Comparison of ENCODE assay signal across 9 cellular contexts in the genomic region with DNA sequence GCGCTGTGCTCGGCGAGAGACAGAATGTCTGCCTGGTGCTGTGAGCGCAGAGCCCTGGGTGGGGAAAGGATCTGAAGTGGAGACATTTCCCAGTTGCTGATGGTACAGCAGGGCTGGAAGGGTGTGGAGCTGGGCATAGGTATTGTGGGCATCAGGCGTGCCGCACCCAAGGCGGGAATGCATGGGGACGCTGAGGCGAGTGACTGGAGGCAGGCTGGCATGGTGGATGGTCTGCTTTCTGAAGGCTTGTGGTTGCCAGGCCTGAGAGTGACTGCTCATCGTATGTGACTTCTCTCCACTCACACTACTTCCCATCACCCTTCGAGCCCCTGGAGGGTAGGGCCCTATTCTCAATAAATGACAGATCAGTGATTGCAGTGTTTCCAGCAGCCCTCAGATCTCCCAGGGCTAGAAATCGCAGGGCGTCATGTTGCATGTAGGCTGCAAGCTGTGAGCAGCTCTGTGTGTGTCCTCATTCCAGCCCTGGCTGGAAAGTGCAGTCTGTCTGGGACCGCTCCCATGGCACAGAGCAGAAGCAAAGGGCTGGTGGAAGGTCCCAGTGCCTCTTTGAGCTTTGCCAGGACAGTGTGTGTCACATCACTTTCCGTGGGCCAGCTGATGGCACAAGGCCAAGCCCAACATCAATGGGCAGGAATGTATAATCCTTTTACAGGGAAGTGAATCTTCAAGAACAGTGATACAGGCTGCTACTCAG.
A peak's percentile ranks its signal among the peaks of the same experiment; 100 is the strongest.
DNase-seq lines count a peak whose midpoint lies in the region; ATAC-seq and TF ChIP-seq lines count a peak whose summit lies in the region.
"Had no signal": no experiment of that assay in that cellular context is flagged by ENCODE, and none has a peak within 500 bp of the region (broad histone marks: within the 10 kb centered on the region; RNA-seq: fewer than 3 reads in every experiment).

No MANE protein-coding gene starts in this region.

- intact Hi-C loops in body of pancreas (cut with DNase I) (no loop called here), left colon (cut with DNase I, micrococcal nuclease) (no loop called here)

- H3K36me3 ChIP-seq in body of pancreas (replicated peaks in 1 of 2; ENCODE audit: insufficient read depth in 1 of 2, low read depth in 2 of 2): no peaks in the 10 kb centered on the region
- peaks cover 18% of the 10 kb centered on the region for H3K36me3 ChIP-seq in thymus (ENCODE audit: control insufficient read depth, insufficient read depth)

- H3K27ac ChIP-seq in body of pancreas: no peak overlapping the region
- peak overlapping the region; percentile 20 for H3K27ac ChIP-seq in thymus (ENCODE audit: low read depth)
- H3K27ac ChIP-seq: Peyer's patch had no signal

- H3K4me3 ChIP-seq in body of pancreas (no peak overlapping the region), thymus (ENCODE audit: low read length) (no peak overlapping the region)
- H3K4me3 ChIP-seq: Peyer's patch had no signal

- TF ChIP-seq POLR2A in body of pancreas (IDR thresholded peaks at IDR 0.05): no peak

- H3K9me3 ChIP-seq in body of pancreas: no peaks in the 10 kb centered on the region
- peaks cover 2% of the 10 kb centered on the region for H3K9me3 ChIP-seq in thymus (ENCODE audit: control insufficient read depth)
- H3K9me3 ChIP-seq: Peyer's patch had no signal

- in situ Hi-C loops in KBM-7 (cut with MboI; ENCODE audit: low pct_unique_long_range_greater_than_20kb, low sequenced_read_pairs): no loop called here

- ATAC-seq in body of pancreas (peak; percentile 25), left colon (peak; percentile 28), GM19467 (IDR thresholded peaks at IDR 0.05; ENCODE audit: unreplicated experiment) (no peak)

- TF ChIP-seq CTCF in body of pancreas (IDR thresholded peaks at IDR 0.05): no peak

- peak; percentile 35 for DNase-seq in HS-5 (ENCODE audit: low read depth)
- DNase-seq in body of pancreas: peak in 2 of 4 donors; percentile 30 to 64
- peak; percentile 35 to 49 for DNase-seq in left colon
- DNase-seq in kidney glomerular epithelial cell (lab: John Stamatoyannopoulos, UW): no peak
- no peak for DNase-seq in DMS 273 treated with DMSO at 0.1 percent for 48 hours (lab: John Stamatoyannopoulos, UW)
- no peak for DNase-seq in KBM-7
- DNase-seq: Peyer's patch had no signal

- H3K27me3 ChIP-seq in body of pancreas: no peaks in the 10 kb centered on the region
- H3K27me3 ChIP-seq in thymus (ENCODE audit: control insufficient read depth, insufficient read depth): no peaks in the 10 kb centered on the region
- H3K27me3 ChIP-seq: Peyer's patch had no signal

- peaks cover 18% of the 10 kb centered on the region for H3K4me1 ChIP-seq in body of pancreas
- no peaks in the 10 kb centered on the region for H3K4me1 ChIP-seq in thymus (ENCODE audit: control insufficient read depth, insufficient read depth, low read length)

- 86 to 89% methylated on average over 15 of the region's 15 CpGs for WGBS in body of pancreas, 2 donors
- WGBS in thymus: 96% methylated on average over 15 of the region's 15 CpGs

Comparison
In these comparisons a context has a peak if more than half of its experiments do, and no peak if none do; other contexts are left out.
1. DNase-seq: peak in HS-5 (single experiment) and left colon (2 of 2); none in kidney glomerular epithelial cell (single experiment), DMS 273 treated with DMSO at 0.1 percent for 48 hours (single experiment) and KBM-7 (single experiment).